ENCODE assay signal across 14 cellular contexts in the genomic region with DNA sequence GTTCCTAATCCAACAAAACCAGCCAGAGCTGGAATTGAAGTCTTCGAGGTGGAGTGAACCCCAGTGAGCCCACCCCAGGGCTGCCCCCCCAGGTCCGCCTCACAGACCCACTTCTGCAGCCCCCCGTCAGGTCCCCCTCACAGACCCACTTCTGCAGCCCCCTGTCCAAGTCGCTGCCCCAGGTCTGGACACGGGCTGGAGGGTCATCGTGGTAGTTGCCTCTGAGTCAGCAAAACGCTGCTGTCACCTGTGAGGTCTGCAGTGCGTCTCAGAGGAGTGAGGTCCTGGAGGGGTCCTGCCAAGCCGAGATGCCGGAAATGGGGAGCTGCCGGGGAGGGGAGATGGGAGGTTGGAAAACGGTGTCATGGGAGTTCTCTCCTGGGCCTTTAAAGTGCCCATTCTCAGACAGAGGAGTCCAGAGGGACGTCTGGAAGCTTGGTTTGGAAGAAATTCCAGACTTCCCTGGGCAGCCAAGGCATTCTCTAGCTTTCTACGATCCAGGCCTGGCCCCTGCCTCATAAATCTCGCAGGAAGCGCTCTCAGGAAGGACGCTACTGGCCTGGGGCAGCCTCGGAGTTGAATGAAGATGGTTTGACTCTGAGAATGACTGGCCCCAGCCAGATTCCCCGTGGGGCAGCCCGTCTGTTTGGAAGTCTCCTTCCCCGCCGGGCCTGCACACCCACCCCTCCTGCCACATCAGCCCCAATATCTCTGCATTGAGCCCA. TPM values are rescaled to one million over a fixed set of nuclear protein-coding genes. Genes with fewer than 3 reads are reported as not detected.
DNase-seq lines count a peak whose midpoint lies in the region; ATAC-seq, FAIRE-seq and TF ChIP-seq lines count a peak whose summit lies in the region.
"Had no signal": no experiment of that assay in that cellular context is flagged by ENCODE, and none has a peak within 500 bp of the region (broad histone marks: within the 10 kb centered on the region; RNA-seq: fewer than 3 reads in every experiment).

No MANE protein-coding gene starts in this region.

- no peak for TF ChIP-seq POLR2A in A549 (IDR thresholded peaks at IDR 0.05; ENCODE audit: low read length)
- no peak for TF ChIP-seq POLR2A in K562 (conservative IDR thresholded peaks at IDR 0.05)

- H3K9me1 ChIP-seq in K562 (ENCODE audit: control insufficient read depth, insufficient read depth, low read length) = no peaks in the 10 kb centered on the region

- no peak for FAIRE-seq in A549 (lab: Jason Lieb, UNC)
- no peak for FAIRE-seq in K562 (lab: Jason Lieb, UNC)
- FAIRE-seq: GM12891 had no signal

- peaks cover 0 to 3% (median 0%) of the 10 kb centered on the region in 5 donors for H3K27me3 Mint-ChIP-seq in naive thymus-derived CD4-positive, alpha-beta T cell

- TF ChIP-seq CTCF in A549 (IDR thresholded peaks at IDR 0.05) = no peak
- no peak for TF ChIP-seq CTCF in K562 (IDR thresholded peaks at IDR 0.05 in 2 of 3, conservative IDR thresholded peaks at IDR 0.05 in 1 of 3; ENCODE audit: insufficient read depth in 2 of 3, low read depth in 1 of 3, low read length in 3 of 3)
- no peak for TF ChIP-seq CTCF in GM13976 (IDR thresholded peaks at IDR 0.05; ENCODE audit: borderline replicate concordance, control extremely low read depth, extremely low read depth, insufficient read depth, missing control alignments)
- TF ChIP-seq CTCF in PC-9 (conservative IDR thresholded peaks at IDR 0.05) = no peak

- peaks cover 0 to 4% (median 0%) of the 10 kb centered on the region in 5 donors for H3K36me3 Mint-ChIP-seq in naive thymus-derived CD4-positive, alpha-beta T cell

- peak overlapping the region in 1 of 2 experiments; percentile 43; a peak in 2 of 6 replicates for H3K27ac ChIP-seq in A549
- H3K27ac ChIP-seq in K562 (ENCODE audit: extremely low read depth, low read depth, low read length) = no peak overlapping the region
- peak overlapping the region; percentile 83 for H3K27ac ChIP-seq in naive thymus-derived CD4-positive, alpha-beta T cell (ENCODE audit: low read depth, low read length)
- H3K27ac ChIP-seq in PC-9 = no peak overlapping the region
- H3K27ac ChIP-seq: breast epithelium, thyroid gland had no signal

- POLR2A ChIA-PET in A549 (lab: Yijun Ruan, JAX) = no interaction called here
- POLR2A ChIA-PET in K562 (lab: Yijun Ruan, JAX) = interaction anchor here (0.7 to 1.2 kb wide), 3 partner anchors 17 to 102 kb away, joined by 3 to 4 read pairs (median 3); no protein-coding TSS in a partner anchor
- POLR2A ChIA-PET in naive thymus-derived CD4-positive, alpha-beta T cell (lab: Charles Lee) = interaction anchor here (0.9 to 5.9 kb wide), 9 partner anchors 8 to 117 kb away, joined by 3 to 70 read pairs (median 5); a partner anchor contains a TSS
- POLR2A ChIA-PET in PC-9 (lab: Charles Lee; ENCODE audit: unreplicated experiment) = no interaction called here

- H2AFZ ChIP-seq in K562 (ENCODE audit: low read depth, low read length) (peak overlapping the region; percentile 75), PC-9 (no peak overlapping the region)

- TF ChIP-seq RAD21 in A549 (conservative IDR thresholded peaks at IDR 0.05 in 1 of 2, IDR thresholded peaks at IDR 0.05 in 1 of 2) = no peak
- TF ChIP-seq RAD21 in K562 (CRISPR knock-in tag; conservative IDR thresholded peaks at IDR 0.05 in 1 of 2, IDR thresholded peaks at IDR 0.05 in 1 of 2) = no peak

- peaks cover 0 to 6% (median 2%) of the 10 kb centered on the region in 11 donors for H3K9me3 Mint-ChIP-seq in naive thymus-derived CD4-positive, alpha-beta T cell

- H3K36me3 ChIP-seq in K562 (ENCODE audit: control insufficient read depth, insufficient read depth, low read length) = no peaks in the 10 kb centered on the region
- H3K36me3 ChIP-seq in naive thymus-derived CD4-positive, alpha-beta T cell (ENCODE audit: control insufficient read depth in 2 of 3, insufficient read depth in 3 of 3, low read length in 3 of 3) = no peaks in the 10 kb centered on the region
- no peaks in the 10 kb centered on the region for H3K36me3 ChIP-seq in PC-9 (ENCODE audit: low read depth)
- H3K36me3 ChIP-seq: breast epithelium, thyroid gland had no signal

- H3K27ac Mint-ChIP-seq in naive thymus-derived CD4-positive, alpha-beta T cell = peak overlapping the region; percentile 97 to 100 (median 99)

- no peak overlapping the region for H3K4me2 ChIP-seq in A549
- H3K4me2 ChIP-seq in K562 (ENCODE audit: insufficient read depth, low read length) = 0 out of 2 replicates have a peak overlapping the region, but pooled peaks have one; percentile 39
- no peak overlapping the region for H3K4me2 ChIP-seq in PC-9

- H3K4me3 ChIP-seq in A549 (no peak overlapping the region), K562 (no peak overlapping the region), PC-9 (no peak overlapping the region)
- peak overlapping the region; percentile 34 for H3K4me3 ChIP-seq in naive thymus-derived CD4-positive, alpha-beta T cell (ENCODE audit: low read length)
- H3K4me3 ChIP-seq: breast epithelium, thyroid gland had no signal

- DNase-seq in A549 (ENCODE audit: low read depth in 1 of 2, low spot score in 1 of 2) = no peak
- DNase-seq in EH (ENCODE audit: low read depth) = peak; percentile 88
- DNase-seq in K562 (ENCODE audit: extremely low read depth in 1 of 4, low spot score in 3 of 4) = no peak
- no peak for DNase-seq in naive thymus-derived CD4-positive, alpha-beta T cell
- DNase-seq in dermis blood vessel endothelial cell = no peak
- DNase-seq in GOT3 (lab: John Stamatoyannopoulos, UW) = no peak
- no peak for DNase-seq in GM13976 (ENCODE audit: low spot score)
- no peak for DNase-seq in PC-9
- DNase-seq: NCI-H1105 treated with DMSO at 0.1 percent for 48 hours, thyroid gland had no signal

- H3K4me1 ChIP-seq in A549 = peaks cover 22% of the 10 kb centered on the region
- peaks cover 34 to 35% of the 10 kb centered on the region in 2 experiments for H3K4me1 ChIP-seq in K562 (replicated peaks in 1 of 2; ENCODE audit: control insufficient read depth in 2 of 2, insufficient read depth in 2 of 2, low read length in 2 of 2)
- peaks cover 3 to 31% of the 10 kb centered on the region in 2 donors for H3K4me1 ChIP-seq in naive thymus-derived CD4-positive, alpha-beta T cell (ENCODE audit: control insufficient read depth in 2 of 2, insufficient read depth in 2 of 2, low read length in 2 of 2)
- no peaks in the 10 kb centered on the region for H3K4me1 ChIP-seq in PC-9 (replicated peaks; ENCODE audit: insufficient read depth)
- H3K4me1 ChIP-seq: breast epithelium, thyroid gland had no signal

- WGBS in A549 (ENCODE audit: missing lambda C conversion rate) = 86% methylated on average over 18 of the region's 22 CpGs
- 53% methylated on average over 20 of the region's 22 CpGs for WGBS in K562 (ENCODE audit: insufficient coverage, low coverage, missing lambda C conversion rate)

- ATAC-seq in A549 = no peak
- ATAC-seq in K562 = peak; percentile 18; the same call in 2 of the 3 replicates
- no peak for ATAC-seq in naive thymus-derived CD4-positive, alpha-beta T cell

- H3K4me1 Mint-ChIP-seq in naive thymus-derived CD4-positive, alpha-beta T cell = peaks cover 20 to 56% (median 43%) of the 10 kb centered on the region in 7 donors

- no peaks in the 10 kb centered on the region for H3K9me2 ChIP-seq in PC-9 (ENCODE audit: insufficient read depth)

- peak overlapping the region in 1 of 2 experiments; percentile 81; a peak in 2 of 4 replicates for H3K9ac ChIP-seq in K562 (ENCODE audit: insufficient read depth in 1 of 2, low read depth in 2 of 2, low read length in 2 of 2)

- BruUV-seq in K562 (replicated peaks; lab: Mats Ljungman, UMichigan) (no TSS peak), PC-9 (replicated peaks; lab: Mats Ljungman, UMichigan) (no TSS peak)

- H3F3A ChIP-seq in PC-9 (ENCODE audit: insufficient read depth, low read depth) = no peaks in the 10 kb centered on the region

- intact Hi-C loops in K562 (cut with micrococcal nuclease) = no loop called here
- intact Hi-C loops in naive thymus-derived CD4-positive, alpha-beta T cell (cut with micrococcal nuclease) = no loop called here
- intact Hi-C loops in PC-9 (cut with micrococcal nuclease; ENCODE audit: unreplicated experiment) = no loop called here

- no peaks in the 10 kb centered on the region for H3K9me3 ChIP-seq in A549
- H3K9me3 ChIP-seq in K562 (replicated peaks; ENCODE audit: control insufficient read depth, insufficient read depth, low read depth, low read length) = no peaks in the 10 kb centered on the region
- H3K9me3 ChIP-seq in naive thymus-derived CD4-positive, alpha-beta T cell (ENCODE audit: control insufficient read depth in 2 of 3, low read length in 3 of 3) = no peaks in the 10 kb centered on the region
- H3K9me3 ChIP-seq in PC-9 (ENCODE audit: insufficient read depth, low read depth) = no peaks in the 10 kb centered on the region
- H3K9me3 ChIP-seq: breast epithelium, thyroid gland had no signal

- in situ Hi-C loops in K562 (cut with MboI) = no loop called here
- in situ Hi-C loops in GM13976 (cut with MboI; ENCODE audit: low sequenced_read_pairs, unreplicated experiment) = no loop called here

- CTCF ChIA-PET in A549 (lab: Yijun Ruan, JAX) (interaction anchor here (1.0 to 2.7 kb wide), 2 partner anchors 28 to 60 kb away, joined by 3 to 11 read pairs; no protein-coding TSS in a partner anchor), K562 (lab: Yijun Ruan, JAX; ENCODE audit: low intra/inter-chr PET ratio) (no interaction called here), PC-9 (lab: Charles Lee) (no interaction called here)
- CTCF ChIA-PET in naive thymus-derived CD4-positive, alpha-beta T cell (lab: Charles Lee) = interaction anchor here (1.1 to 1.2 kb wide), 2 partner anchors 117 to 121 kb away, joined by 3 read pairs; no protein-coding TSS in a partner anchor

- H3K79me2 ChIP-seq in K562 (ENCODE audit: control insufficient read depth, insufficient read depth, low read length) = no peaks in the 10 kb centered on the region
- no peaks in the 10 kb centered on the region for H3K79me2 ChIP-seq in PC-9 (ENCODE audit: low read depth)

- H4K20me1 ChIP-seq in K562 (replicated peaks; ENCODE audit: control insufficient read depth, insufficient read depth, low read length) (no peaks in the 10 kb centered on the region), PC-9 (ENCODE audit: insufficient read depth) (no peaks in the 10 kb centered on the region)

- TF ChIP-seq EP300 in A549 (IDR thresholded peaks at IDR 0.05) = no peak
- no peak for TF ChIP-seq EP300 in K562 (IDR thresholded peaks at IDR 0.05; ENCODE audit: low read length)

- peak overlapping the region; percentile 78 to 95 (median 86) for H3K4me3 Mint-ChIP-seq in naive thymus-derived CD4-positive, alpha-beta T cell

- no peaks in the 10 kb centered on the region for H3K27me3 ChIP-seq in K562 (ENCODE audit: control insufficient read depth in 2 of 2, insufficient read depth in 2 of 2, low read length in 2 of 2)
- no peaks in the 10 kb centered on the region for H3K27me3 ChIP-seq in naive thymus-derived CD4-positive, alpha-beta T cell (ENCODE audit: control insufficient read depth in 2 of 2, insufficient read depth in 2 of 2, low read length in 2 of 2)
- H3K27me3 ChIP-seq in PC-9 (ENCODE audit: insufficient read depth, low read depth) = no peaks in the 10 kb centered on the region
- H3K27me3 ChIP-seq: breast epithelium, thyroid gland had no signal

RNA-seq across cellular contexts. Expression of a gene that starts 38.6 kb away (rescaled TPM):
- not detected in 2 replicates for polyA plus RNA-seq in A549 (2011; rRNA removed)
- polyA plus RNA-seq in A549 (2012; cell fraction: cytosol; rRNA removed) = 0.01 TPM in 1 of 2 replicates, not detected in the other
- not detected in 2 replicates for polyA plus RNA-seq in A549 (2012; cell fraction: nucleus; rRNA removed)
- not detected in 3 replicates for polyA plus RNA-seq in A549 (2017; fragmentation: RNase III; extraction: RNeasy Plus Mini Kit Qiagen cat#74134 plus additional on column Dnase treatment)
- polyA minus RNA-seq in A549 (2011; rRNA and poly(A)+ RNA removed) = not detected in 2 replicates
- total RNA-seq in K562 (2011; cell fraction: chromatin; rRNA removed; ENCODE audit: low replicate concordance) = not detected in 2 replicates
- total RNA-seq in K562 (2011; cell fraction: nucleolus; rRNA removed) = not detected in 2 replicates
- total RNA-seq in K562 (2011; cell fraction: nucleoplasm; rRNA removed) = not detected in 2 replicates
- not detected in 2 replicates for total RNA-seq in K562 (2014; rRNA removed)
- not detected in 2 replicates for total RNA-seq in K562 (2014; rRNA removed; fragmentation: Illumina TruSeq; extraction: Trizol)
- not detected in 2 replicates for total RNA-seq in K562 (2015; rRNA removed; fragmentation: Illumina TruSeq; extraction: Trizol)
- total RNA-seq in K562 (2021) = not detected in 2 replicates
- polyA plus RNA-seq in K562 (2011; rRNA removed) = not detected in 2 replicates
- not detected in 2 replicates for polyA plus RNA-seq in K562 (2011; cell fraction: cytosol; rRNA removed)
- not detected in 2 replicates for polyA plus RNA-seq in K562 (2011; cell fraction: nucleus; rRNA removed)
- polyA plus RNA-seq in K562 (2012) = not detected in 2 replicates
- not detected in 2 replicates for polyA plus RNA-seq in K562 (2014; fragmentation: Illumina TruSeq; extraction: Trizol)
- polyA plus RNA-seq in K562 (2014; fragmentation: Nextera tagmentation; extraction: Ambion mirVana) = not detected
- polyA plus RNA-seq in K562 (2014; rRNA removed) = not detected in 2 replicates
- polyA minus RNA-seq in K562 (2011; rRNA and poly(A)+ RNA removed) = not detected in 2 replicates
- not detected in 2 replicates for polyA minus RNA-seq in K562 (2011; cell fraction: cytosol; rRNA and poly(A)+ RNA removed)
- not detected in 2 replicates for polyA minus RNA-seq in K562 (2011; cell fraction: nucleus; rRNA and poly(A)+ RNA removed)
- not detected for total RNA-seq in naive thymus-derived CD4-positive, alpha-beta T cell
- polyA plus RNA-seq in naive thymus-derived CD4-positive, alpha-beta T cell = not detected
- not detected in 2 replicates for total RNA-seq in dermis blood vessel endothelial cell
- total RNA-seq in PC-9 (2021) = not detected in 2 replicates
- total RNA-seq: kidney epithelial cell, progenitor cell of endocrine pancreas had no signal

Comparison
In these comparisons a context has a peak if more than half of its experiments do, and no peak if none do; other contexts are left out.
1. CTCF ChIA-PET loops: an anchor here in A549 (1.0 to 2.7 kb wide) and naive thymus-derived CD4-positive, alpha-beta T cell (1.1 to 1.2 kb wide); none called in K562 and PC-9.
2. POLR2A ChIA-PET loops: an anchor here in K562 (0.7 to 1.2 kb wide) and naive thymus-derived CD4-positive, alpha-beta T cell (0.9 to 5.9 kb wide); none called in A549 and PC-9.